8 cellular contexts compared by ENCODE assay signal in the genomic region with DNA sequence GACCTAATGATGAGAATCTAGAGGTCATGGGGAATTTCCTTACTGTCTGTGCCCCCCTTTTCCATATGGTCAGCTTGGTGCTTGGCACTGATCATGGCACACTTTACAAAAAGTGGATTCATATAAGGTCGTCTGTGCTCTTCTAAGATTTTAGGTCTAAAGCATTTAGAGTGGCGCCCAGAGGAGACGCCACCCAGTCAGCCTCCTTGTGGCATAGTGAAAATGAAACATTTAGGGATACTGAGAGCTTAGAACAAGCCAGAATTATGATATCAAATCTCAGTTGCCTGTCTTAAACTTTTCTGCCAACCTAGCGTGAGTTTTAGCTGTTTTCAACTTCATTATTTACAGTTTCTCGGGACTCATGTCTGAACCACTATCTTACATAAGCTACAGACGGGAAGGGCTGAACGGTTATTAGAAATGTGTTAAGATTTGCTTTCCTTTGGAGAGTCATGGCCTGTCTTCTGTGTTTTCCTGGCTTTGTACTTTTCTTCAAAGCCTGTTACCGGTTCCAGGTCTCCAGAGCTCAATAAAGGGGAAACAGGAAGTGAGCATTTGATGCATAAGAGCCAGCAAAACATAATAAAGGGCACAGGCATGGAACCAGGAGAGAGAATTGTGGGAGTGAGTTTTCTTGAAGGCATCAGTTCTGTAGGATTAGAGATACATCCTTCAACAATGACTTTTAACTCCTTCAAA. TPM values are rescaled to one million over a fixed set of nuclear protein-coding genes. Genes with fewer than 3 reads are reported as not detected.
A peak's percentile ranks its signal among the peaks of the same experiment; 100 is the strongest.
DNase-seq lines count a peak whose midpoint lies in the region; ATAC-seq and TF ChIP-seq lines count a peak whose summit lies in the region.

No MANE protein-coding gene starts in this region.

- H3K9me3 Mint-ChIP-seq in activated naive CD4-positive, alpha-beta T cell treated with anti-CD3 and anti-CD28 coated beads, Interleukin-2, amount 50 U/mL, for 72 hours = no peaks in the 10 kb centered on the region

- no peaks in the 10 kb centered on the region for H3K36me3 ChIP-seq in mucosa of descending colon (ENCODE audit: low read depth)

- no peaks in the 10 kb centered on the region for H3K4me1 ChIP-seq in mucosa of descending colon (ENCODE audit: low read depth)

- no peak for TF ChIP-seq CTCF in mucosa of descending colon (IDR thresholded peaks at IDR 0.05)

- H3K4me3 ChIP-seq in mucosa of descending colon = no peak overlapping the region

- peak overlapping the region; percentile 86 to 94 for H3K27ac Mint-ChIP-seq in activated naive CD4-positive, alpha-beta T cell treated with anti-CD3 and anti-CD28 coated beads, Interleukin-2, amount 50 U/mL, for 72 hours

- ATAC-seq in GM18502 (IDR thresholded peaks at IDR 0.05; ENCODE audit: poor library complexity, unreplicated experiment) = peak; percentile 30
- peak; percentile 28 for ATAC-seq in HG02798 (IDR thresholded peaks at IDR 0.05; ENCODE audit: poor library complexity, unreplicated experiment)
- peak; percentile 22 to 41 for ATAC-seq in activated naive CD4-positive, alpha-beta T cell treated with anti-CD3 and anti-CD28 coated beads, Interleukin-2, amount 50 U/mL, for 72 hours
- peak; percentile 11 for ATAC-seq in mucosa of descending colon

- intact Hi-C loops in mucosa of descending colon (cut with DNase I, micrococcal nuclease) = no loop called here

- H3K9me3 ChIP-seq in mucosa of descending colon = no peaks in the 10 kb centered on the region

- peaks cover 0 to 12% of the 10 kb centered on the region in 2 donors for H3K36me3 Mint-ChIP-seq in activated naive CD4-positive, alpha-beta T cell treated with anti-CD3 and anti-CD28 coated beads, Interleukin-2, amount 50 U/mL, for 72 hours

- DNase-seq in activated naive CD4-positive, alpha-beta T cell treated with anti-CD3 and anti-CD28 coated beads, Interleukin-2, amount 50 U/mL, for 72 hours (ENCODE audit: low spot score in 2 of 2) = no peak
- DNase-seq in mucosa of descending colon (no peak), NCI-H1417 (lab: John Stamatoyannopoulos, UW) (no peak), NCI-H1092 (lab: John Stamatoyannopoulos, UW) (no peak), NCI-H2107 treated with DMSO at 0.1 percent for 48 hours (lab: John Stamatoyannopoulos, UW; ENCODE audit: unreplicated experiment) (no peak), NCI-H2227 treated with DMSO at 0.1 percent for 48 hours (lab: John Stamatoyannopoulos, UW) (no peak)

RNA-seq across cellular contexts. Expression of gene ZNRF1, which starts 13.7 kb away (rescaled TPM):
- total RNA-seq in activated naive CD4-positive, alpha-beta T cell treated with anti-CD3 and anti-CD28 coated beads, Interleukin-2, amount 50 U/mL, for 72 hours = 10 to 100 TPM; 20.4 to 45.1 TPM
- 10 to 100 TPM; 29.9 to 42.7 (median 39.3) TPM for total RNA-seq in mucosa of descending colon

RNA-seq across cellular contexts. Expression of gene WDR59, which starts 27.6 kb away (rescaled TPM):
- 100 to 1,000 TPM in 1 of 2 donors, 10 to 100 TPM in 1; 75.8 to 110 TPM for total RNA-seq in activated naive CD4-positive, alpha-beta T cell treated with anti-CD3 and anti-CD28 coated beads, Interleukin-2, amount 50 U/mL, for 72 hours
- 10 to 100 TPM; 47.3 to 74.9 (median 70.1) TPM for total RNA-seq in mucosa of descending colon
